In genomic region chr11:37503411-37504065, GRCh38 we compare ENCODE assay signal across 9 cellular contexts.
DNase-seq lines count a peak whose midpoint lies in the region; ATAC-seq and TF ChIP-seq lines count a peak whose summit lies in the region.
"Had no signal": no experiment of that assay in that cellular context is flagged by ENCODE, and none has a peak within 500 bp of the region (broad histone marks: within the 10 kb centered on the region; RNA-seq: fewer than 3 reads in every experiment).

No MANE protein-coding gene starts in this region.

- BruUV-seq in PC-3 (replicated peaks; lab: Mats Ljungman, UMichigan), result no TSS peak

- H3K27me3 ChIP-seq in PC-3 (ENCODE audit: low read length), result no peaks in the 10 kb centered on the region

- H3K79me2 ChIP-seq in PC-3 (ENCODE audit: low read length), result no peaks in the 10 kb centered on the region

- POLR2A ChIA-PET in PC-3 (lab: Charles Lee; ENCODE audit: unreplicated experiment), result no interaction called here

- peak overlapping the region; percentile 81 for H3K4me2 ChIP-seq in PC-3 (ENCODE audit: low read length)

- TF ChIP-seq CTCF in PC-3 (conservative IDR thresholded peaks at IDR 0.05; ENCODE audit: low read depth, low read length), result no peak

- H3K9me3 ChIP-seq in PC-3 (ENCODE audit: low read length), result no peaks in the 10 kb centered on the region

- H3K4me1 ChIP-seq in PC-3 (ENCODE audit: insufficient read depth, low read length), result peaks cover 65% of the 10 kb centered on the region

- H3F3A ChIP-seq in PC-3 (ENCODE audit: low read length, unreplicated experiment), result peaks cover 12% of the 10 kb centered on the region

- no peak overlapping the region for H3K4me3 ChIP-seq in PC-3 (ENCODE audit: low read length)

- no peaks in the 10 kb centered on the region for H3K36me3 ChIP-seq in PC-3 (ENCODE audit: low read depth, low read length)

- DNase-seq in PC-3 (peak; percentile 17), NCI-H2196 treated with DMSO at 0.1 percent for 48 hours (lab: John Stamatoyannopoulos, UW; ENCODE audit: unreplicated experiment) (no peak), hippocampal formation (lab: John Stamatoyannopoulos, UW) (no peak), NK-92 (lab: John Stamatoyannopoulos, UW; ENCODE audit: unreplicated experiment) (no peak)
- DNase-seq in stimulated activated naive CD8-positive, alpha-beta T cell treated with anti-CD3 and anti-CD28 coated beads, Interleukin-15, Interleukin-2, amounts not matched to agents 100 U/mL and 50 U/mL, for 24 hours, result no peak
- DNase-seq: activated B cell treated with CpG ODN at 0.5 μM for 24 hours, NCI-H524 treated with DMSO at 0.1 percent for 48 hours had no signal

- ATAC-seq in GM19455 (IDR thresholded peaks at IDR 0.05; ENCODE audit: unreplicated experiment), result peak; percentile 44
- peak; percentile 48 for ATAC-seq in HG02973 (IDR thresholded peaks at IDR 0.05; ENCODE audit: unreplicated experiment)
- ATAC-seq in PC-3, result no peak
- peak; percentile 48 for ATAC-seq in stimulated activated naive CD8-positive, alpha-beta T cell treated with anti-CD3 and anti-CD28 coated beads, Interleukin-15, Interleukin-2, amounts not matched to agents 100 U/mL and 50 U/mL, for 24 hours

- CTCF ChIA-PET in PC-3 (lab: Charles Lee), result interaction anchor here (0.6 kb wide), 1 partner anchor 14 kb away, joined by 3 read pairs; no protein-coding TSS in a partner anchor

- H3K9me2 ChIP-seq in PC-3 (replicated peaks; ENCODE audit: low read length), result no peaks in the 10 kb centered on the region; the same call in 1 of the 2 replicates

- intact Hi-C loops in PC-3 (cut with micrococcal nuclease), result loop anchor here (5.0 to 10.0 kb wide), 2 partner anchors 49 to 181 kb away; no protein-coding TSS in a partner anchor

- H3K9ac ChIP-seq in PC-3 (ENCODE audit: low read length), result peak overlapping the region; percentile 70

- H2AFZ ChIP-seq in PC-3 (ENCODE audit: low read length), result peak overlapping the region; percentile 42

- H4K20me1 ChIP-seq in PC-3 (ENCODE audit: low read length), result no peaks in the 10 kb centered on the region

- peak overlapping the region; percentile 100 for H3K27ac ChIP-seq in PC-3 (ENCODE audit: low read length)
